Comparison of ENCODE assay signal across 2 cellular contexts in the genomic region with DNA sequence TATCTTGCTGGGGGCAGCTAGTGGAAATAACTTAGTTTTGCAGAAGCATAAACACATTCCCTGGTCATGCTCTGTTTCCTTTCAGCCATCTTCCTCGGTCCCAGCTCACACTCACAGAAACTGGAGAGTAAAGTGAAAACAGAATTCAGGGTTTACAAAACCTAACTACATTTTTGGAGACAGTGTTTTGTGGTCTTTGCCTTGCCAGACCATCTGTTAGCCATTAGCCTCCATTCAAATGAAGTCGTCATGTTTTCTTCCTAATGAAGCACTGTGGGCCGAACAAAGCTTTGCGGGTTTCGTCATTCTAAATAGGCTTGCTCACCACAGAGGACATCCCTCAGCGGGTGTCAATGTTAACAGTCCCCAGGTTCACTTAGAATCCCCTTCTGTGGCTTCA.
TF ChIP-seq lines count a peak whose summit lies in the region.

No MANE protein-coding gene starts in this region.

TF ChIP-seq in SK-N-SH, 30 proteins besides CTCF, POLR2A, EP300 and RAD21 (continued from another document):
- TF ChIP-seq, protein P1, sequence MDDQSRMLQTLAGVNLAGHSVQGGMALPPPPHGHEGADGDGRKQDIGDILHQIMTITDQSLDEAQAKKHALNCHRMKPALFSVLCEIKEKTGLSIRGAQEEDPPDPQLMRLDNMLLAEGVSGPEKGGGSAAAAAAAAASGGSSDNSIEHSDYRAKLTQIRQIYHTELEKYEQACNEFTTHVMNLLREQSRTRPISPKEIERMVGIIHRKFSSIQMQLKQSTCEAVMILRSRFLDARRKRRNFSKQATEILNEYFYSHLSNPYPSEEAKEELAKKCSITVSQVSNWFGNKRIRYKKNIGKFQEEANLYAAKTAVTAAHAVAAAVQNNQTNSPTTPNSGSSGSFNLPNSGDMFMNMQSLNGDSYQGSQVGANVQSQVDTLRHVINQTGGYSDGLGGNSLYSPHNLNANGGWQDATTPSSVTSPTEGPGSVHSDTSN (IDR thresholded peaks at IDR 0.05), result no peak
- TF ChIP-seq ELF1 (IDR thresholded peaks at IDR 0.05) (no peak), JUND (IDR thresholded peaks at IDR 0.05) (no peak)

TF ChIP-seq in SK-N-SH treated with all-trans-retinoic acid at 6 μM for 48 hours, 23 proteins besides CTCF, POLR2A, EP300 and RAD21 (continued from another document):
- TF ChIP-seq PATZ1 (CRISPR knock-in tag; IDR thresholded peaks at IDR 0.05; ENCODE audit: borderline replicate concordance), result no peak
- no peak for TF ChIP-seq GLIS3 (CRISPR knock-in tag; IDR thresholded peaks at IDR 0.05)
- TF ChIP-seq ZNF8 (CRISPR knock-in tag; IDR thresholded peaks at IDR 0.05), result no peak
- no peak for TF ChIP-seq TSHZ2 (CRISPR knock-in tag; IDR thresholded peaks at IDR 0.05)
- TF ChIP-seq CSDC2 (CRISPR knock-in tag; IDR thresholded peaks at IDR 0.05), result no peak
- no peak for TF ChIP-seq ESRRG (CRISPR knock-in tag; IDR thresholded peaks at IDR 0.05)
- TF ChIP-seq ZFP3 (CRISPR knock-in tag; IDR thresholded peaks at IDR 0.05), result no peak
- TF ChIP-seq TOX (CRISPR knock-in tag; IDR thresholded peaks at IDR 0.05; ENCODE audit: borderline replicate concordance), result no peak
- TF ChIP-seq POU6F1 (CRISPR knock-in tag; IDR thresholded peaks at IDR 0.05; ENCODE audit: borderline replicate concordance, low read depth), result no peak
- no peak for TF ChIP-seq RARB (CRISPR knock-in tag; IDR thresholded peaks at IDR 0.05)
